Comparison of ENCODE assay signal across 18 cellular contexts in genomic region chr11:62010935-62011528, GRCh38.
"Had no signal": no experiment of that assay in that cellular context is flagged by ENCODE, and none has a peak within 500 bp of the region (broad histone marks: within the 10 kb centered on the region; RNA-seq: fewer than 3 reads in every experiment).

No MANE protein-coding gene starts in this region.

- FAIRE-seq: colon, keratinocyte had no signal

- H3K27me3 ChIP-seq: foreskin keratinocyte, right atrium auricular region, sigmoid colon had no signal

- H3K27ac ChIP-seq: foreskin keratinocyte, left ventricle myocardium inferior, lower lobe of right lung, right atrium auricular region, sigmoid colon, skin epidermis had no signal

- H3K36me3 ChIP-seq: left ventricle myocardium inferior, lower lobe of right lung, right atrium auricular region, sigmoid colon had no signal

- H3K9me3 ChIP-seq: left ventricle myocardium inferior, lower lobe of right lung, right atrium auricular region, sigmoid colon had no signal

- H3K4me1 ChIP-seq: foreskin keratinocyte, left ventricle myocardium inferior, lower lobe of right lung, right atrium auricular region, sigmoid colon had no signal

- DNase-seq: dermis blood vessel endothelial cell; erythroblast; foreskin keratinocyte; immature natural killer cell; left cardiac atrium; left ventricle myocardium inferior; lower lobe of right lung; midbrain; nephron progenitor cell; sigmoid colon; stimulated activated CD4-positive, alpha-beta T cell treated with anti-CD3 and anti-CD28 coated beads, Interleukin-2, amount 100 ng/mL, for 24 hours; stimulated activated CD4-positive, alpha-beta T cell treated with anti-CD3 and anti-CD28 coated beads, Interleukin-4, amount 100 ng/mL, for 4 hours; stimulated activated naive B cell treated with anti-CD40 and anti-IgM and Interleukin-4, amounts not matched to agents 10 μg/mL and 1 μg/mL and 100 μg/mL, for 72 hours; trophoblast cell had no signal

- ATAC-seq: foreskin keratinocyte; left cardiac atrium; lower lobe of right lung; stimulated activated naive B cell treated with anti-CD40 and anti-IgM and Interleukin-4, amounts not matched to agents 10 μg/mL and 1 μg/mL and 100 μg/mL, for 72 hours had no signal

- H3K4me3 ChIP-seq: left ventricle myocardium inferior, lower lobe of right lung, right atrium auricular region, sigmoid colon, skin epidermis had no signal
